2 cellular contexts compared by ENCODE assay signal in genomic region chr4:109782092-109782491, GRCh38. TPM values are rescaled to one million over a fixed set of nuclear protein-coding genes. Genes with fewer than 3 reads are reported as not detected.
"Had no signal": no experiment of that assay in that cellular context is flagged by ENCODE, and none has a peak within 500 bp of the region (broad histone marks: within the 10 kb centered on the region; RNA-seq: fewer than 3 reads in every experiment).

No MANE protein-coding gene starts in this region.

RNA-seq across cellular contexts. Expression of gene CFI, which starts 19.7 kb away (rescaled TPM):
- total RNA-seq: G401 had no signal

RNA-seq across cellular contexts. Expression of gene RRH, which starts 45.7 kb away (rescaled TPM):
- total RNA-seq: G401, GM12878 had no signal
